In genomic region chr2:238974510-238975166, GRCh38 we compare ENCODE assay signal across 1 cellular context.
TF ChIP-seq lines count a peak whose summit lies in the region.

No MANE protein-coding gene starts in this region.

TF ChIP-seq in SK-N-SH, 30 proteins besides CTCF, POLR2A, EP300 and RAD21 (continued from another document):
- TF ChIP-seq NFIC (IDR thresholded peaks at IDR 0.05; ENCODE audit: borderline replicate concordance) (peak; percentile 71), IRF3 (IDR thresholded peaks at IDR 0.05; ENCODE audit: low read depth, low read length) (no peak), FOXM1 (IDR thresholded peaks at IDR 0.05; ENCODE audit: low read depth) (no peak), USF2 (IDR thresholded peaks at IDR 0.05; ENCODE audit: borderline replicate concordance, low read depth, low read length) (no peak)
